In genomic region chr16:58533751-58534470, GRCh38 we compare ENCODE assay signal across 20 cellular contexts.
"Had no signal": no experiment of that assay in that cellular context is flagged by ENCODE, and none has a peak within 500 bp of the region (broad histone marks: within the 10 kb centered on the region; RNA-seq: fewer than 3 reads in every experiment).

No MANE protein-coding gene starts in this region.

- H3K9me3 Mint-ChIP-seq: activated CD8-positive, alpha-beta T cell treated with anti-CD3 and anti-CD28 coated beads for 36 hours; activated naive CD8-positive, alpha-beta T cell treated with anti-CD3 and anti-CD28 coated beads for 36 hours; activated T-cell treated with anti-CD3 and anti-CD28 coated beads, Interleukin-2, amount 50 U/mL, for 4 hours; naive thymus-derived CD4-positive, alpha-beta T cell; WTC11 had no signal

- DNase-seq: activated CD4-positive, alpha-beta T cell treated with anti-CD3 and anti-CD28 coated beads for 48 hours; activated CD8-positive, alpha-beta T cell treated with anti-CD3 and anti-CD28 coated beads for 36 hours; activated gamma-delta T cell treated with Interleukin-2 at 50 U/mL for 16 hours; activated naive CD8-positive, alpha-beta T cell treated with anti-CD3 and anti-CD28 coated beads for 36 hours; activated T-cell treated with anti-CD3 and anti-CD28 coated beads, Interleukin-2, amount 50 U/mL, for 4 hours; colonic mucosa; foreskin fibroblast; naive thymus-derived CD4-positive, alpha-beta T cell; retina; stimulated activated CD4-positive, alpha-beta T cell treated with anti-CD3 and anti-CD28 coated beads, Interleukin-15, amount 100 ng/mL, for 24 hours; stimulated activated CD4-positive, alpha-beta T cell treated with anti-CD3 and anti-CD28 coated beads, Interleukin-4, amount 100 ng/mL, for 1 hour; stimulated activated naive CD4-positive, alpha-beta T cell treated with Interleukin-2 at 50 U/mL for 16 hours; substantia nigra; T-helper 2 cell; uterus had no signal

- H3K4me3 Mint-ChIP-seq: activated CD8-positive, alpha-beta T cell treated with anti-CD3 and anti-CD28 coated beads for 36 hours; activated naive CD8-positive, alpha-beta T cell treated with anti-CD3 and anti-CD28 coated beads for 36 hours; activated T-cell treated with anti-CD3 and anti-CD28 coated beads, Interleukin-2, amount 50 U/mL, for 4 hours; naive thymus-derived CD4-positive, alpha-beta T cell; WTC11 had no signal

- H3K4me1 ChIP-seq: colonic mucosa, esophagus muscularis mucosa, parathyroid adenoma, tibial nerve, uterus had no signal

- ATAC-seq: activated CD8-positive, alpha-beta T cell treated with anti-CD3 and anti-CD28 coated beads for 36 hours; activated T-cell treated with anti-CD3 and anti-CD28 coated beads, Interleukin-2, amount 50 U/mL, for 4 hours; naive thymus-derived CD4-positive, alpha-beta T cell; WTC11 had no signal

- H3K27ac ChIP-seq: colonic mucosa, esophagus muscularis mucosa, parathyroid adenoma, skin epidermis, tibial nerve, uterus had no signal

- H3K36me3 ChIP-seq: uterus had no signal

- H3K27ac Mint-ChIP-seq: activated CD8-positive, alpha-beta T cell treated with anti-CD3 and anti-CD28 coated beads for 36 hours; activated naive CD8-positive, alpha-beta T cell treated with anti-CD3 and anti-CD28 coated beads for 36 hours; WTC11 had no signal

- H3K4me3 ChIP-seq: colonic mucosa, esophagus muscularis mucosa, skin epidermis, tibial nerve, uterus had no signal

- H3K9ac ChIP-seq: parathyroid adenoma had no signal

- H3K4me1 Mint-ChIP-seq: WTC11 had no signal

- H3K27me3 ChIP-seq: colonic mucosa, esophagus muscularis mucosa, tibial nerve, uterus had no signal

- H3K9me3 ChIP-seq: colonic mucosa, esophagus muscularis mucosa, tibial nerve, uterus had no signal

- H3K79me2 ChIP-seq: parathyroid adenoma had no signal

- H2AFZ ChIP-seq: parathyroid adenoma had no signal
